15 cellular contexts compared by ENCODE assay signal in genomic region chr9:127092041-127092608, GRCh38. TPM values are rescaled to one million over a fixed set of nuclear protein-coding genes. Genes with fewer than 3 reads are reported as not detected.
"Had no signal": no experiment of that assay in that cellular context is flagged by ENCODE, and none has a peak within 500 bp of the region (broad histone marks: within the 10 kb centered on the region; RNA-seq: fewer than 3 reads in every experiment).

No MANE protein-coding gene starts in this region.

- H3K4me1 ChIP-seq: foreskin keratinocyte, upper lobe of right lung had no signal

- H3K27ac Mint-ChIP-seq: activated CD4-positive, alpha-beta memory T cell treated with anti-CD3 and anti-CD28 coated beads, Interleukin-2, amount 10 ng/mL, durations not matched to agents 7 days and 5 days; activated CD4-positive, alpha-beta T cell treated with anti-CD3 and anti-CD28 coated beads for 36 hours; activated naive CD8-positive, alpha-beta T cell treated with anti-CD3 and anti-CD28 coated beads, Interleukin-2, amount 10 ng/mL, durations not matched to agents 7 days and 5 days; stimulated activated memory B cell treated with anti-CD40 and anti-IgM and Interleukin-4, amounts not matched to agents 10 μg/mL and 1 μg/mL and 100 μg/mL, for 72 hours; T-cell had no signal

- H3K27ac ChIP-seq: ascending aorta, esophagus muscularis mucosa, foreskin keratinocyte, upper lobe of right lung had no signal

- H3K4me1 Mint-ChIP-seq: activated CD4-positive, alpha-beta memory T cell treated with anti-CD3 and anti-CD28 coated beads, Interleukin-2, amount 10 ng/mL, durations not matched to agents 7 days and 5 days; activated CD4-positive, alpha-beta T cell treated with anti-CD3 and anti-CD28 coated beads for 36 hours; activated naive CD8-positive, alpha-beta T cell treated with anti-CD3 and anti-CD28 coated beads, Interleukin-2, amount 10 ng/mL, durations not matched to agents 7 days and 5 days; stimulated activated memory B cell treated with anti-CD40 and anti-IgM and Interleukin-4, amounts not matched to agents 10 μg/mL and 1 μg/mL and 100 μg/mL, for 72 hours; T-cell had no signal

- H3K9me3 Mint-ChIP-seq: activated CD4-positive, alpha-beta memory T cell treated with anti-CD3 and anti-CD28 coated beads, Interleukin-2, amount 10 ng/mL, durations not matched to agents 7 days and 5 days; activated naive CD8-positive, alpha-beta T cell treated with anti-CD3 and anti-CD28 coated beads, Interleukin-2, amount 10 ng/mL, durations not matched to agents 7 days and 5 days; stimulated activated memory B cell treated with anti-CD40 and anti-IgM and Interleukin-4, amounts not matched to agents 10 μg/mL and 1 μg/mL and 100 μg/mL, for 72 hours; T-cell had no signal

- H3K27me3 ChIP-seq: ascending aorta, esophagus muscularis mucosa, upper lobe of right lung had no signal

- H3K27me3 Mint-ChIP-seq: activated CD4-positive, alpha-beta memory T cell treated with anti-CD3 and anti-CD28 coated beads, Interleukin-2, amount 10 ng/mL, durations not matched to agents 7 days and 5 days; activated CD4-positive, alpha-beta T cell treated with anti-CD3 and anti-CD28 coated beads for 36 hours; stimulated activated memory B cell treated with anti-CD40 and anti-IgM and Interleukin-4, amounts not matched to agents 10 μg/mL and 1 μg/mL and 100 μg/mL, for 72 hours had no signal

- H3K4me3 Mint-ChIP-seq: activated CD4-positive, alpha-beta memory T cell treated with anti-CD3 and anti-CD28 coated beads, Interleukin-2, amount 10 ng/mL, durations not matched to agents 7 days and 5 days; activated CD4-positive, alpha-beta T cell treated with anti-CD3 and anti-CD28 coated beads for 36 hours; activated naive CD8-positive, alpha-beta T cell treated with anti-CD3 and anti-CD28 coated beads, Interleukin-2, amount 10 ng/mL, durations not matched to agents 7 days and 5 days; stimulated activated memory B cell treated with anti-CD40 and anti-IgM and Interleukin-4, amounts not matched to agents 10 μg/mL and 1 μg/mL and 100 μg/mL, for 72 hours; T-cell had no signal

- DNase-seq: activated CD4-positive, alpha-beta memory T cell treated with anti-CD3 and anti-CD28 coated beads, Interleukin-2, amount 10 ng/mL, durations not matched to agents 7 days and 5 days; activated CD4-positive, alpha-beta T cell treated with anti-CD3 and anti-CD28 coated beads for 36 hours; activated naive CD8-positive, alpha-beta T cell treated with anti-CD3 and anti-CD28 coated beads, Interleukin-2, amount 10 ng/mL, durations not matched to agents 7 days and 5 days; central memory CD4-positive, alpha-beta T cell; dermis blood vessel endothelial cell; foreskin keratinocyte; kidney glomerular epithelial cell; retina; small intestine; T-cell; T1000; upper lobe of right lung had no signal

- H3K9me3 ChIP-seq: ascending aorta, esophagus muscularis mucosa, upper lobe of right lung had no signal

- ATAC-seq: activated CD4-positive, alpha-beta T cell treated with anti-CD3 and anti-CD28 coated beads for 36 hours; foreskin keratinocyte; stimulated activated memory B cell treated with anti-CD40 and anti-IgM and Interleukin-4, amounts not matched to agents 10 μg/mL and 1 μg/mL and 100 μg/mL, for 72 hours; T-cell; upper lobe of right lung had no signal

- H3K36me3 Mint-ChIP-seq: activated naive CD8-positive, alpha-beta T cell treated with anti-CD3 and anti-CD28 coated beads, Interleukin-2, amount 10 ng/mL, durations not matched to agents 7 days and 5 days had no signal

- H3K4me3 ChIP-seq: ascending aorta, esophagus muscularis mucosa, upper lobe of right lung had no signal

RNA-seq across cellular contexts. Expression of gene ANGPTL2, which starts 30.3 kb away (rescaled TPM):
- total RNA-seq: activated CD4-positive, alpha-beta T cell treated with anti-CD3 and anti-CD28 coated beads for 36 hours; activated naive CD8-positive, alpha-beta T cell treated with anti-CD3 and anti-CD28 coated beads, Interleukin-2, amount 10 ng/mL, durations not matched to agents 7 days and 5 days had no signal
